13 cellular contexts compared by ENCODE assay signal in genomic region chr15:83285284-83285978, GRCh38. TPM values are rescaled to one million over a fixed set of nuclear protein-coding genes. Genes with fewer than 3 reads are reported as not detected.
DNase-seq lines count a peak whose midpoint lies in the region; ATAC-seq, FAIRE-seq and TF ChIP-seq lines count a peak whose summit lies in the region.
"Had no signal": no experiment of that assay in that cellular context is flagged by ENCODE, and none has a peak within 500 bp of the region (broad histone marks: within the 10 kb centered on the region; RNA-seq: fewer than 3 reads in every experiment).

No MANE protein-coding gene starts in this region.

- H3K4me1 Mint-ChIP-seq in activated naive CD4-positive, alpha-beta T cell treated with anti-CD3 and anti-CD28 coated beads, Interleukin-2, amount 50 U/mL, for 24 hours, result peaks cover 10% of the 10 kb centered on the region
- H3K4me1 Mint-ChIP-seq in endothelial cell (ENCODE audit: unreplicated experiment), result peaks cover 26% of the 10 kb centered on the region
- peaks cover 8% of the 10 kb centered on the region for H3K4me1 Mint-ChIP-seq in activated CD8-positive, alpha-beta T cell treated with anti-CD3 and anti-CD28 coated beads, Interleukin-2, amount 10 ng/mL, durations not matched to agents 7 days and 5 days (ENCODE audit: low read depth)

- no peak overlapping the region for H4K8ac ChIP-seq in mesendoderm (ENCODE audit: low read depth, low read length)

- TF ChIP-seq CTCF in endothelial cell (IDR thresholded peaks at IDR 0.05; ENCODE audit: unreplicated experiment), result no peak

- H3K18ac ChIP-seq in mesendoderm (ENCODE audit: low read length), result no peak overlapping the region

- H3K56ac ChIP-seq in mesendoderm (ENCODE audit: low read length), result peak overlapping the region; percentile 10

- no peak overlapping the region for H3K9ac ChIP-seq in mesendoderm (ENCODE audit: low read length)
- H3K9ac ChIP-seq: KMS-11 had no signal

- H3K36me3 Mint-ChIP-seq in activated naive CD4-positive, alpha-beta T cell treated with anti-CD3 and anti-CD28 coated beads, Interleukin-2, amount 50 U/mL, for 24 hours, result peaks cover 3% of the 10 kb centered on the region
- peaks cover 6% of the 10 kb centered on the region for H3K36me3 Mint-ChIP-seq in endothelial cell (ENCODE audit: low read depth, unreplicated experiment)
- H3K36me3 Mint-ChIP-seq in activated CD8-positive, alpha-beta T cell treated with anti-CD3 and anti-CD28 coated beads, Interleukin-2, amount 10 ng/mL, durations not matched to agents 7 days and 5 days (ENCODE audit: low read depth), result no peaks in the 10 kb centered on the region

- no peak overlapping the region for H3K27ac ChIP-seq in mesendoderm (ENCODE audit: low read depth, low read length)
- H3K27ac ChIP-seq: KMS-11, neutrophil had no signal

- H4K5ac ChIP-seq in mesendoderm (ENCODE audit: low read length), result no peak overlapping the region

- H3K79me1 ChIP-seq in mesendoderm (ENCODE audit: low read length), result no peaks in the 10 kb centered on the region

- POLR2A ChIA-PET in activated CD8-positive, alpha-beta T cell treated with anti-CD3 and anti-CD28 coated beads, Interleukin-2, amount 10 ng/mL, durations not matched to agents 7 days and 5 days (lab: Charles Lee), result interaction anchor here (0.7 kb wide), 1 partner anchor 46 kb away, joined by 3 read pairs; no protein-coding TSS in a partner anchor

- H3K27me3 ChIP-seq in mesendoderm (ENCODE audit: insufficient read depth, low read length, poor library complexity), result peaks cover 22% of the 10 kb centered on the region

- H3K23ac ChIP-seq in mesendoderm (ENCODE audit: low read length), result no peak overlapping the region

- H2BK120ac ChIP-seq in mesendoderm (ENCODE audit: low read depth, low read length), result no peak overlapping the region

- H3K36me3 ChIP-seq in mesendoderm (ENCODE audit: control insufficient read depth, insufficient read depth, low read length), result no peaks in the 10 kb centered on the region
- H3K36me3 ChIP-seq: neutrophil had no signal

- H2AK5ac ChIP-seq in mesendoderm (ENCODE audit: low read length), result no peak overlapping the region

- H3K4me3 ChIP-seq in mesendoderm (ENCODE audit: low read length), result no peak overlapping the region

- H3K4me2 ChIP-seq in mesendoderm (ENCODE audit: low read length), result no peak overlapping the region
- H3K4me2 ChIP-seq: KMS-11 had no signal

- CTCF ChIA-PET in activated CD8-positive, alpha-beta T cell treated with anti-CD3 and anti-CD28 coated beads, Interleukin-2, amount 10 ng/mL, durations not matched to agents 7 days and 5 days (lab: Charles Lee), result no interaction called here

- DNase-seq in activated naive CD4-positive, alpha-beta T cell treated with anti-CD3 and anti-CD28 coated beads, Interleukin-2, amount 50 U/mL, for 16 hours, result no peak
- DNase-seq in endothelial cell (ENCODE audit: low spot score) (peak; percentile 27), mesendoderm (peak; percentile 21), urothelium cell line (ENCODE audit: low spot score) (peak; percentile 28), NCI-H2107 treated with DMSO at 0.1 percent for 48 hours (lab: John Stamatoyannopoulos, UW; ENCODE audit: unreplicated experiment) (no peak)
- no peak for DNase-seq in activated CD8-positive, alpha-beta T cell treated with anti-CD3 and anti-CD28 coated beads, Interleukin-2, amount 10 ng/mL, durations not matched to agents 7 days and 5 days
- DNase-seq: activated CD4-positive, alpha-beta T cell treated with anti-CD3 and anti-CD28 coated beads, Interleukin-2, amount 50 U/mL, for 1 hour; DMS53 had no signal

- ATAC-seq in HG03565 (IDR thresholded peaks at IDR 0.05; ENCODE audit: unreplicated experiment), result no peak
- ATAC-seq in activated CD8-positive, alpha-beta T cell treated with anti-CD3 and anti-CD28 coated beads, Interleukin-2, amount 10 ng/mL, durations not matched to agents 7 days and 5 days, result no peak

- no peaks in the 10 kb centered on the region for H3K79me2 ChIP-seq in mesendoderm (ENCODE audit: control insufficient read depth, insufficient read depth, low read length)

- H2BK5ac ChIP-seq in mesendoderm (ENCODE audit: low read length), result no peak overlapping the region

- FAIRE-seq in urothelium cell line (lab: Jason Lieb, UNC), result peak; percentile 5
- FAIRE-seq: islet of Langerhans had no signal

- H3K27ac Mint-ChIP-seq in activated naive CD4-positive, alpha-beta T cell treated with anti-CD3 and anti-CD28 coated beads, Interleukin-2, amount 50 U/mL, for 24 hours, result no peak overlapping the region
- peak overlapping the region; percentile 72 for H3K27ac Mint-ChIP-seq in endothelial cell (ENCODE audit: unreplicated experiment)
- no peak overlapping the region for H3K27ac Mint-ChIP-seq in activated CD8-positive, alpha-beta T cell treated with anti-CD3 and anti-CD28 coated beads, Interleukin-2, amount 10 ng/mL, durations not matched to agents 7 days and 5 days

- peaks cover 44% of the 10 kb centered on the region for H3K27me3 Mint-ChIP-seq in activated naive CD4-positive, alpha-beta T cell treated with anti-CD3 and anti-CD28 coated beads, Interleukin-2, amount 50 U/mL, for 24 hours
- H3K27me3 Mint-ChIP-seq in endothelial cell (ENCODE audit: unreplicated experiment), result peaks cover 13% of the 10 kb centered on the region
- H3K27me3 Mint-ChIP-seq in activated CD8-positive, alpha-beta T cell treated with anti-CD3 and anti-CD28 coated beads, Interleukin-2, amount 10 ng/mL, durations not matched to agents 7 days and 5 days (ENCODE audit: low read depth), result peaks cover 61% of the 10 kb centered on the region

- WGBS in mesendoderm (ENCODE audit: extremely low coverage, insufficient coverage, low lambda C conversion rate), result no CpG with 5 or more reads among the region's 19 CpGs

- H3K4ac ChIP-seq in mesendoderm (ENCODE audit: low read depth, low read length), result no peak overlapping the region

- H3K9me3 Mint-ChIP-seq in activated naive CD4-positive, alpha-beta T cell treated with anti-CD3 and anti-CD28 coated beads, Interleukin-2, amount 50 U/mL, for 24 hours, result no peaks in the 10 kb centered on the region
- H3K9me3 Mint-ChIP-seq in endothelial cell (ENCODE audit: unreplicated experiment), result no peaks in the 10 kb centered on the region
- no peaks in the 10 kb centered on the region for H3K9me3 Mint-ChIP-seq in activated CD8-positive, alpha-beta T cell treated with anti-CD3 and anti-CD28 coated beads, Interleukin-2, amount 10 ng/mL, durations not matched to agents 7 days and 5 days (ENCODE audit: insufficient read depth)

- peak overlapping the region; percentile 67 for H3K4me3 Mint-ChIP-seq in activated naive CD4-positive, alpha-beta T cell treated with anti-CD3 and anti-CD28 coated beads, Interleukin-2, amount 50 U/mL, for 24 hours
- H3K4me3 Mint-ChIP-seq in endothelial cell (ENCODE audit: unreplicated experiment), result peak overlapping the region; percentile 90
- H3K4me3 Mint-ChIP-seq in activated CD8-positive, alpha-beta T cell treated with anti-CD3 and anti-CD28 coated beads, Interleukin-2, amount 10 ng/mL, durations not matched to agents 7 days and 5 days, result no peak overlapping the region

- no peak overlapping the region for H2BK15ac ChIP-seq in mesendoderm (replicated peaks; ENCODE audit: low read depth)

- no peaks in the 10 kb centered on the region for H3K4me1 ChIP-seq in mesendoderm (ENCODE audit: control insufficient read depth, low read depth, low read length)

RNA-seq across cellular contexts. Expression of gene BNC1, which starts 1.0 kb away (rescaled TPM):
- total RNA-seq in endothelial cell (ENCODE audit: unreplicated experiment), result 14.4 TPM
- 0.06 TPM for polyA plus RNA-seq in mesendoderm (2013, experiment 1 of 2)
- polyA plus RNA-seq in mesendoderm (2013, experiment 2 of 2), result 0.08 TPM
- total RNA-seq in activated CD8-positive, alpha-beta T cell treated with anti-CD3 and anti-CD28 coated beads, Interleukin-2, amount 10 ng/mL, durations not matched to agents 7 days and 5 days, result not detected

Comparison
In these comparisons a context has a peak if more than half of its experiments do, and no peak if none do; other contexts are left out.
1. DNase-seq: peak in endothelial cell (single experiment), mesendoderm (single experiment) and urothelium cell line (single experiment); none in activated naive CD4-positive, alpha-beta T cell treated with anti-CD3 and anti-CD28 coated beads, Interleukin-2, amount 50 U/mL, for 16 hours (single experiment), NCI-H2107 treated with DMSO at 0.1 percent for 48 hours (single experiment) and activated CD8-positive, alpha-beta T cell treated with anti-CD3 and anti-CD28 coated beads, Interleukin-2, amount 10 ng/mL, durations not matched to agents 7 days and 5 days (single experiment).
2. RNA of gene BNC1, which starts 1.0 kb away (total RNA-seq): 14.4 TPM in endothelial cell (single experiment); not detected in activated CD8-positive, alpha-beta T cell treated with anti-CD3 and anti-CD28 coated beads, Interleukin-2, amount 10 ng/mL, durations not matched to agents 7 days and 5 days; every median in the first group is over 10 times any median in the second.